ENCODE assay signal across 1 cellular context in genomic region chr19:41350735-41351338, GRCh38.
TF ChIP-seq lines count a peak whose summit lies in the region.

No MANE protein-coding gene starts in this region.

TF ChIP-seq in GM23338, 12 proteins besides CTCF, POLR2A, EP300 and RAD21 (continued from another document):
- TF ChIP-seq ZNF462 (CRISPR knock-in tag; IDR thresholded peaks at IDR 0.05) (no peak), CREB1 (CRISPR knock-in tag; IDR thresholded peaks at IDR 0.05; ENCODE audit: low read depth) (no peak), EZH2 (IDR thresholded peaks at IDR 0.05; ENCODE audit: low read depth, unreplicated experiment) (no peak), ETS1 (IDR thresholded peaks at IDR 0.05) (no peak)
TF ChIP-seq in GM23338: peak in this region for 0.
